9 cellular contexts compared by ENCODE assay signal in the genomic region with DNA sequence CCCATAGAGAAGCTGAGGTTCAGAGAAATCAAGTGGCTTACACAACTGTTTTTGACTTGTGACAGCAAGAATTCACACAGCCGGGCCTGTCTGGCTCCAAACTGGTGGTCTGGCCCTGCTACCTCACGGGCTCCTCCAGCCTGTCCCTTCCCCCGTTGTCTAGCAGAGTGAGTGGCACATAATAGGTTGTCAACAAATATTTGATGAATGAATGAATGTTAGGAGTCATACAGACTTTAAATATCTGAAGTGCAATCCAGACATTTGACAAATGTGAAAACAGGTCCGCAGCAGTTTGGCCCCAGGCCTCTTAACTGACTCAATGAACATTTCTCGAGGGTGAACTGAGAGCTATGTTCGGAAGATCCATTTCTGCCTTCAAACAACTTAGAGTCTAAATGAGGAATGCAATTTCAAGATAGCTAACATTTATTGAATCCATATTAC. TPM values are rescaled to one million over a fixed set of nuclear protein-coding genes. Genes with fewer than 3 reads are reported as not detected.
DNase-seq lines count a peak whose midpoint lies in the region; ATAC-seq and TF ChIP-seq lines count a peak whose summit lies in the region.
"Had no signal": no experiment of that assay in that cellular context is flagged by ENCODE, and none has a peak within 500 bp of the region (broad histone marks: within the 10 kb centered on the region; RNA-seq: fewer than 3 reads in every experiment).

No MANE protein-coding gene starts in this region.

- no peak overlapping the region for H2BK20ac ChIP-seq in IMR-90 (ENCODE audit: low read depth, low read length)

- no peaks in the 10 kb centered on the region for H3K27me3 ChIP-seq in CD4-positive, alpha-beta memory T cell (ENCODE audit: insufficient read depth, low read length)
- H3K27me3 ChIP-seq in IMR-90 (ENCODE audit: control insufficient read depth, insufficient read depth, low read length) = no peaks in the 10 kb centered on the region; the same call in 1 of the 2 replicates
- no peaks in the 10 kb centered on the region for H3K27me3 ChIP-seq in duodenal mucosa (ENCODE audit: control insufficient read depth in 1 of 2, insufficient read depth in 2 of 2, low read length in 2 of 2)
- H3K27me3 ChIP-seq in osteoblast (ENCODE audit: insufficient read depth, low read length) = no peaks in the 10 kb centered on the region

- TF ChIP-seq RAD21 in IMR-90 (IDR thresholded peaks at IDR 0.05; ENCODE audit: low read length) = no peak

- H2AFZ ChIP-seq in IMR-90 (replicated peaks; ENCODE audit: low read length, poor library complexity) (no peak overlapping the region), osteoblast (ENCODE audit: low read length) (no peak overlapping the region)

- no peak for TF ChIP-seq POLR2A in IMR-90 (IDR thresholded peaks at IDR 0.05; ENCODE audit: low read depth, low read length)

- H4K5ac ChIP-seq in IMR-90 (ENCODE audit: low read depth, low read length) = no peak overlapping the region

- H4K91ac ChIP-seq in IMR-90 (ENCODE audit: insufficient read depth, low read depth, low read length) = no peak overlapping the region

- no peak overlapping the region for H2AK9ac ChIP-seq in IMR-90 (replicated peaks; ENCODE audit: low read depth, low read length, poor library complexity)

- in situ Hi-C loops in IMR-90 (cut with MboI; ENCODE audit: low sequenced_read_pairs) = loop anchor here (5.0 to 25.0 kb wide), 3 partner anchors 203 to 979 kb away; partner anchors contain the start of gene WNT2B

- ATAC-seq in IMR-90 (ENCODE audit: low read depth) (no peak), GM21529 (IDR thresholded peaks at IDR 0.05; ENCODE audit: unreplicated experiment) (no peak), GM19351 (IDR thresholded peaks at IDR 0.05; ENCODE audit: unreplicated experiment) (no peak)

- H2BK5ac ChIP-seq in IMR-90 (ENCODE audit: low read depth, low read length, poor library complexity, severe bottlenecking) = no peak overlapping the region

- H2BK120ac ChIP-seq in IMR-90 (ENCODE audit: low read depth, low read length) = no peak overlapping the region

- peaks cover 4 to 32% of the 10 kb centered on the region in 2 experiments; a peak in 3 of 4 replicates for H3K79me1 ChIP-seq in IMR-90 (ENCODE audit: low read depth in 1 of 2, low read length in 2 of 2)

- H3K36me3 Mint-ChIP-seq in CD4-positive, alpha-beta memory T cell = no peaks in the 10 kb centered on the region

- no CpG with 5 or more reads among the region's 6 CpGs for WGBS in IMR-90 (ENCODE audit: extremely low coverage in 2 of 2, insufficient read length in 1 of 2), 2 experiments

- no peak overlapping the region for H3K23ac ChIP-seq in IMR-90 (ENCODE audit: low read depth, low read length)

- no TSS peak for BruUV-seq in IMR-90 (replicated peaks; lab: Mats Ljungman, UMichigan)

- H3K18ac ChIP-seq in IMR-90 (ENCODE audit: low read depth, low read length) = no peak overlapping the region

- peaks cover 0 to 2% of the 10 kb centered on the region in 2 donors for H3K27me3 Mint-ChIP-seq in CD4-positive, alpha-beta memory T cell

- peak overlapping the region; percentile 72 to 94 (median 86) for H3K4me3 Mint-ChIP-seq in CD4-positive, alpha-beta memory T cell

- H3K9me3 ChIP-seq in CD4-positive, alpha-beta memory T cell (ENCODE audit: control insufficient read depth in 1 of 2, low read length in 2 of 2) = no peaks in the 10 kb centered on the region
- no peaks in the 10 kb centered on the region for H3K9me3 ChIP-seq in IMR-90 (ENCODE audit: control insufficient read depth, insufficient read depth, low read length)
- no peaks in the 10 kb centered on the region for H3K9me3 ChIP-seq in duodenal mucosa (ENCODE audit: control insufficient read depth in 1 of 2, low read length in 2 of 2)
- no peaks in the 10 kb centered on the region for H3K9me3 ChIP-seq in osteoblast (ENCODE audit: low read depth, low read length)

- peak overlapping the region; percentile 60 to 65; a peak in 1 of 4 replicates for H4K8ac ChIP-seq in IMR-90 (ENCODE audit: low read depth in 2 of 2, low read length in 2 of 2)

- H4K20me1 ChIP-seq in IMR-90 (ENCODE audit: insufficient read depth, low read length) (peaks cover 28% of the 10 kb centered on the region), osteoblast (ENCODE audit: insufficient read depth, low read length) (peaks cover 30% of the 10 kb centered on the region)

- POLR2A ChIA-PET in CD4-positive, alpha-beta memory T cell (lab: Charles Lee; ENCODE audit: partially characterized antibody) = interaction anchor here (1.0 to 2.4 kb wide), 5 partner anchors 33 to 317 kb away, joined by 3 to 10 read pairs (median 7); partner anchors contain the start of genes CAPZA1, MOV10 and ST7L
- POLR2A ChIA-PET in IMR-90 (lab: Charles Lee; ENCODE audit: unreplicated experiment) = no interaction called here

- H3K9me1 ChIP-seq in IMR-90 (ENCODE audit: insufficient read depth, low read length) = peaks cover 7% of the 10 kb centered on the region; the same call in 1 of the 2 replicates

- dilution Hi-C loops in IMR-90 (cut with HindIII; ENCODE audit: low sequenced_read_pairs, unreplicated experiment) = no loop called here

- H3K4me1 Mint-ChIP-seq in CD4-positive, alpha-beta memory T cell = peaks cover 23 to 44% (median 30%) of the 10 kb centered on the region in 4 donors

- H3K4ac ChIP-seq in IMR-90 (ENCODE audit: low read depth, low read length) = no peak overlapping the region

- H3K9me3 Mint-ChIP-seq in CD4-positive, alpha-beta memory T cell = no peaks in the 10 kb centered on the region

- H3K14ac ChIP-seq in IMR-90 (replicated peaks; ENCODE audit: low read depth, low read length) = no peak overlapping the region

- no peak overlapping the region for H2BK15ac ChIP-seq in IMR-90 (ENCODE audit: low read depth, low read length)

- H3K36me3 ChIP-seq in CD4-positive, alpha-beta memory T cell (ENCODE audit: insufficient read depth, low read length) = no peaks in the 10 kb centered on the region
- peaks cover 4% of the 10 kb centered on the region for H3K36me3 ChIP-seq in IMR-90 (ENCODE audit: control insufficient read depth, insufficient read depth, low read length)
- peaks cover 2 to 7% of the 10 kb centered on the region in 2 donors for H3K36me3 ChIP-seq in duodenal mucosa (ENCODE audit: control insufficient read depth in 1 of 2, insufficient read depth in 2 of 2, low read length in 2 of 2)
- H3K36me3 ChIP-seq in osteoblast (ENCODE audit: insufficient read depth, low read length) = peaks cover 14% of the 10 kb centered on the region

- H3K9ac ChIP-seq in IMR-90 (ENCODE audit: low read depth, low read length) (no peak overlapping the region), duodenal mucosa (ENCODE audit: low read depth in 1 of 2, low read length in 2 of 2) (peak overlapping the region; percentile 56 to 94)

- H3K4me2 ChIP-seq in IMR-90 (ENCODE audit: low read depth, low read length) = no peak overlapping the region
- H3K4me2 ChIP-seq in osteoblast (ENCODE audit: insufficient read depth, low read length) = peak overlapping the region; percentile 96

- DNase-seq in CD4-positive, alpha-beta memory T cell = no peak
- DNase-seq in IMR-90 (no peak), osteoblast (ENCODE audit: insufficient read length, low spot score, missing footprints) (peak; percentile 58), head of caudate nucleus (no peak), GDM1 (lab: John Stamatoyannopoulos, UW) (no peak)

- CTCF ChIA-PET in CD4-positive, alpha-beta memory T cell (lab: Charles Lee; ENCODE audit: partially characterized antibody) = interaction anchor here (0.7 to 5.8 kb wide), 22 partner anchors 9 to 365 kb away, joined by 3 to 73 read pairs (median 4); partner anchors contain the start of genes LRIG2, MOV10, PPM1J and ST7L
- CTCF ChIA-PET in IMR-90 (lab: Yijun Ruan, JAX) = interaction anchor here (0.7 to 2.1 kb wide), 4 partner anchors 33 to 319 kb away, joined by 3 to 8 read pairs (median 4); partner anchors contain the start of gene MOV10

- H3K4me1 ChIP-seq in CD4-positive, alpha-beta memory T cell (ENCODE audit: insufficient read depth, low read length) = peaks cover 33% of the 10 kb centered on the region
- H3K4me1 ChIP-seq in IMR-90 (ENCODE audit: control insufficient read depth, insufficient read depth, low read length) (peaks cover 13% of the 10 kb centered on the region), duodenal mucosa (ENCODE audit: control insufficient read depth in 1 of 2, insufficient read depth in 2 of 2, low read length in 2 of 2) (peaks cover 30 to 32% of the 10 kb centered on the region in 2 donors), osteoblast (ENCODE audit: insufficient read depth, low read length) (peaks cover 33% of the 10 kb centered on the region)

- H3K56ac ChIP-seq in IMR-90 (ENCODE audit: extremely low read depth, insufficient read depth, low read length) = no peak overlapping the region

- H3K79me2 ChIP-seq in osteoblast (ENCODE audit: insufficient read depth, low read length) = peaks cover 44% of the 10 kb centered on the region

- H3K27ac ChIP-seq in CD4-positive, alpha-beta memory T cell (ENCODE audit: low read depth, low read length) = no peak overlapping the region
- H3K27ac ChIP-seq in IMR-90 (ENCODE audit: insufficient read depth, low read length) (no peak overlapping the region), duodenal mucosa (ENCODE audit: low read depth, low read length) (no peak overlapping the region), osteoblast (ENCODE audit: low read depth, low read length) (no peak overlapping the region)
- H3K27ac ChIP-seq: HL-60 had no signal

- peak overlapping the region in 5 of 7 donors; percentile 6 to 74 (median 67) for H3K27ac Mint-ChIP-seq in CD4-positive, alpha-beta memory T cell

- TF ChIP-seq CTCF in IMR-90 (conservative IDR thresholded peaks at IDR 0.05; ENCODE audit: low read depth, low read length) (no peak), osteoblast (IDR thresholded peaks at IDR 0.05; ENCODE audit: extremely low read depth, low read depth, low read length) (no peak)

- intact Hi-C loops in CD4-positive, alpha-beta memory T cell (cut with micrococcal nuclease) = no loop called here
- intact Hi-C loops in IMR-90 (cut with micrococcal nuclease) (loop anchor here (5.0 to 10.0 kb wide), 2 partner anchors 191 to 243 kb away; no protein-coding TSS in a partner anchor), head of caudate nucleus (cut with DNase I) (loop anchor here (5.0 to 10.0 kb wide), 2 partner anchors 206 to 313 kb away; partner anchors contain the start of gene CTTNBP2NL)

- 0 out of 2 replicates have a peak overlapping the region, but pooled peaks have one; percentile 44 for H2AK5ac ChIP-seq in IMR-90 (ENCODE audit: low read depth, low read length)

- H3K4me3 ChIP-seq in CD4-positive, alpha-beta memory T cell (ENCODE audit: low read length in 2 of 2) = no peak overlapping the region
- H3K4me3 ChIP-seq in IMR-90 (ENCODE audit: insufficient read depth, low read depth, low read length) (no peak overlapping the region), duodenal mucosa (ENCODE audit: low read depth in 1 of 2, low read length in 2 of 2) (peak overlapping the region in 1 of 2 donors; percentile 82), osteoblast (ENCODE audit: insufficient read depth, low read length) (peak overlapping the region; percentile 93)

RNA-seq across cellular contexts. Expression of gene RHOC, which starts 1.1 kb away (rescaled TPM):
- total RNA-seq in CD4-positive, alpha-beta memory T cell = 1 to 10 TPM; 6.1 to 6.7 TPM
- polyA plus RNA-seq in CD4-positive, alpha-beta memory T cell = 10 to 100 TPM; 18.2 to 26.4 TPM
- 699 and 764 TPM in 2 replicates for total RNA-seq in IMR-90 (2012; rRNA removed)
- 839 and 1,049 TPM in 2 replicates for polyA plus RNA-seq in IMR-90 (2012; rRNA removed)
- polyA plus RNA-seq in IMR-90 (2012; cell fraction: cytosol; rRNA removed) = 1,262 and 1,322 TPM in 2 replicates
- 415 and 485 TPM in 2 replicates for polyA plus RNA-seq in IMR-90 (2012; cell fraction: nucleus; rRNA removed; ENCODE audit: low replicate concordance)
- total RNA-seq in osteoblast = 276 and 325 TPM in 2 replicates

RNA-seq across cellular contexts. Expression of gene PPM1J, which starts 7.1 kb away (rescaled TPM):
- total RNA-seq in CD4-positive, alpha-beta memory T cell = under 1 TPM in 1 of 2 experiments, not detected in 1; 0.76 TPM
- under 1 TPM in 1 of 2 donors, not detected in 1; 0.13 TPM for polyA plus RNA-seq in CD4-positive, alpha-beta memory T cell
- total RNA-seq in IMR-90 (2012; rRNA removed) (1.4 and 1.8 TPM in 2 replicates), osteoblast (0.59 and 1.1 TPM in 2 replicates)
- polyA plus RNA-seq in IMR-90 (2012; rRNA removed) = 2.4 and 2.8 TPM in 2 replicates
- 2.1 and 3.2 TPM in 2 replicates for polyA plus RNA-seq in IMR-90 (2012; cell fraction: cytosol; rRNA removed)
- 6.2 and 9.1 TPM in 2 replicates for polyA plus RNA-seq in IMR-90 (2012; cell fraction: nucleus; rRNA removed; ENCODE audit: low replicate concordance)

RNA-seq across cellular contexts. Expression of gene MOV10, which starts 33.6 kb away (rescaled TPM):
- total RNA-seq in CD4-positive, alpha-beta memory T cell = 10 to 100 TPM; 90.6 to 96.1 TPM
- 10 to 100 TPM; 21.8 to 43.6 TPM for polyA plus RNA-seq in CD4-positive, alpha-beta memory T cell
- total RNA-seq in IMR-90 (2012; rRNA removed) = 33.9 and 36.7 TPM in 2 replicates
- polyA plus RNA-seq in IMR-90 (2012; rRNA removed) = 102 and 103 TPM in 2 replicates
- 69.6 and 70.1 TPM in 2 replicates for polyA plus RNA-seq in IMR-90 (2012; cell fraction: cytosol; rRNA removed)
- polyA plus RNA-seq in IMR-90 (2012; cell fraction: nucleus; rRNA removed; ENCODE audit: low replicate concordance) = 312 and 411 TPM in 2 replicates
- 35.1 and 38.7 TPM in 2 replicates for total RNA-seq in osteoblast

Comparison
In these comparisons a context has a peak if more than half of its experiments do, and no peak if none do; other contexts are left out.
1. RNA of gene RHOC, which starts 1.1 kb away (total RNA-seq): 699 to 764 TPM in IMR-90 and 276 to 325 TPM in osteoblast; 6.1 to 6.7 TPM in CD4-positive, alpha-beta memory T cell; every median in the first group is over 10 times any median in the second.